ENCODE assay signal across 8 cellular contexts in the genomic region with DNA sequence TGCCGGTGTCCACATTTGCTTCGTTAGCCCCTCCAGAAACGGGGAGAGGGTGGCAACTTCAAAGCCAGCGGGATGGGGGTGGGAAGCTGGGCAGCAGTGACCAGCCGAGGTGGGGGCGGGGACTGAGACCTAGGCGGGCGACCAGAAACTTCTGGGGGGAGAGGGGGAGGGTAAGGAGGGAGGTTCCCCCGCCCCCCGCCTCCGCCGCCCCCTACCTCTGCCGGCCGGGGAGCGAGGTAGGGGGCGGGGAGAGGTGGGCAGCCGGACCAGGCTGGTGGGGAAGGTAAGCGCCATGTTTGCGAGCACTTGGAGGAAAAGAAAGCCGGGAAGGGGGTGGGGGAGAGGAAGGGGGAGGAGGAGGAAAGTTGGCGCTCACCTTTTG. TPM values are rescaled to one million over a fixed set of nuclear protein-coding genes. Genes with fewer than 3 reads are reported as not detected.
DNase-seq lines count a peak whose midpoint lies in the region; ATAC-seq and TF ChIP-seq lines count a peak whose summit lies in the region.

No MANE protein-coding gene starts in this region.

- H3K79me1 ChIP-seq in H9 (ENCODE audit: insufficient read depth, low read depth, low read length, poor library complexity, severe bottlenecking): peaks cover 6% of the 10 kb centered on the region

- ATAC-seq in left cardiac atrium: peak; percentile 5 to 6
- no peak for ATAC-seq in GM21390 (IDR thresholded peaks at IDR 0.05; ENCODE audit: unreplicated experiment)

- TF ChIP-seq EP300 in sigmoid colon (IDR thresholded peaks at IDR 0.05): no peak

- no peak overlapping the region for H3T11ph ChIP-seq in H9 (ENCODE audit: low read length)

- CTCF ChIA-PET in AG04450 (lab: Charles Lee): interaction anchor here (0.6 kb wide), 1 partner anchor 75 kb away, joined by 3 read pairs; no protein-coding TSS in a partner anchor
- CTCF ChIA-PET in activated CD4-positive, alpha-beta memory T cell treated with anti-CD3 and anti-CD28 coated beads for 36 hours (lab: Charles Lee): interaction anchor here (0.6 to 2.0 kb wide), 2 partner anchors 11 to 98 kb away, joined by 3 to 7 read pairs; no protein-coding TSS in a partner anchor

- no peak for TF ChIP-seq CTCF in AG04450 (IDR thresholded peaks at IDR 0.05; ENCODE audit: low read depth, low read length)
- no peak for TF ChIP-seq CTCF in H9 (conservative IDR thresholded peaks at IDR 0.05)
- TF ChIP-seq CTCF in sigmoid colon (IDR thresholded peaks at IDR 0.05): no peak

- no peak overlapping the region for H2AFZ ChIP-seq in H9 (ENCODE audit: low read length)

- POLR2A ChIA-PET in AG04450 (lab: Yijun Ruan, JAX): interaction anchor here (0.7 to 2.8 kb wide), 7 partner anchors 11 to 530 kb away, joined by 3 to 12 read pairs (median 6); partner anchors contain the start of genes MNAT1 and SIX1
- POLR2A ChIA-PET in activated CD4-positive, alpha-beta memory T cell treated with anti-CD3 and anti-CD28 coated beads for 36 hours (lab: Charles Lee): interaction anchor here (1.1 kb wide), 1 partner anchor 258 kb away, joined by 6 read pairs; the partner anchor contains the start of genes SLC38A6 and TRMT5

- DNase-seq in AG04450 (ENCODE audit: low read depth, low spot score): no peak
- peak; percentile 56 for DNase-seq in H9
- DNase-seq in activated CD4-positive, alpha-beta memory T cell treated with anti-CD3 and anti-CD28 coated beads for 36 hours: no peak
- no peak for DNase-seq in left cardiac atrium
- no peak for DNase-seq in sigmoid colon
- DNase-seq in activated CD4-positive, CD25-positive, alpha-beta regulatory T cell treated with anti-CD3 and anti-CD28 coated beads, Interleukin-2, amount 50 U/mL, for 72 hours: no peak
- no peak for DNase-seq in NCI-H128 (lab: John Stamatoyannopoulos, UW; ENCODE audit: unreplicated experiment)

- no peaks in the 10 kb centered on the region for H3K36me3 ChIP-seq in sigmoid colon

- no peak overlapping the region for H3K56ac ChIP-seq in H9 (ENCODE audit: insufficient read length, low read depth, low read length)

- no peak for TF ChIP-seq POLR2A in sigmoid colon (IDR thresholded peaks at IDR 0.05)

- H2BK5ac ChIP-seq in H9 (ENCODE audit: insufficient read length, low read length): no peak overlapping the region

- H2BK120ac ChIP-seq in H9 (ENCODE audit: low read depth, low read length, poor library complexity, severe bottlenecking): no peak overlapping the region

- no peaks in the 10 kb centered on the region for H3K27me3 ChIP-seq in AG04450 (ENCODE audit: control insufficient read depth, insufficient read depth, low read length)
- H3K27me3 ChIP-seq in H9 (ENCODE audit: insufficient read depth, low read length): no peaks in the 10 kb centered on the region
- H3K27me3 ChIP-seq in sigmoid colon: peaks cover 15 to 63% (median 38%) of the 10 kb centered on the region in 3 donors

- WGBS in H9 (ENCODE audit: extremely low coverage, insufficient read length, low lambda C conversion rate): no CpG with 5 or more reads among the region's 21 CpGs
- WGBS in sigmoid colon, 2 donors: 1% methylated on average over 21 of the region's 21 CpGs

- H2AK5ac ChIP-seq in H9 (ENCODE audit: insufficient read length, low read length): no peak overlapping the region

- H3K23ac ChIP-seq in H9 (ENCODE audit: insufficient read length, low read depth, low read length): no peak overlapping the region

- H2BK20ac ChIP-seq in H9 (ENCODE audit: low read depth, low read length, poor library complexity, severe bottlenecking): no peak overlapping the region

- H3K14ac ChIP-seq in H9 (ENCODE audit: insufficient read depth, low read length): peak overlapping the region; percentile 65

- H3K4me3 ChIP-seq in AG04450 (ENCODE audit: low read depth, low read length) (peak overlapping the region; percentile 92), sigmoid colon (peak overlapping the region; percentile 47 to 67 (median 60))

- H4K20me1 ChIP-seq in H9 (ENCODE audit: control insufficient read depth, insufficient read depth, insufficient read length): no peaks in the 10 kb centered on the region

- peaks cover 1% of the 10 kb centered on the region for H3K27me3 Mint-ChIP-seq in H9 (ENCODE audit: low read depth)
- peaks cover 69% of the 10 kb centered on the region for H3K27me3 Mint-ChIP-seq in activated CD4-positive, alpha-beta memory T cell treated with anti-CD3 and anti-CD28 coated beads for 36 hours

- H3K27ac ChIP-seq in AG04450 (ENCODE audit: low read depth, low read length) (peak overlapping the region; percentile 92), H9 (ENCODE audit: insufficient read length, low read depth, low read length) (no peak overlapping the region), sigmoid colon (peak overlapping the region; percentile 48 to 67 (median 64))

- H2BK12ac ChIP-seq in H9 (ENCODE audit: insufficient read length, low read depth, low read length): no peak overlapping the region

- H3K18ac ChIP-seq in H9 (ENCODE audit: insufficient read length, low read depth, low read length): peak overlapping the region; percentile 86

- H3K79me2 ChIP-seq in H9 (ENCODE audit: insufficient read depth, low read length): peaks cover 7% of the 10 kb centered on the region; the same call in 1 of the 2 replicates

- intact Hi-C loops in activated CD4-positive, alpha-beta memory T cell treated with anti-CD3 and anti-CD28 coated beads for 36 hours (cut with micrococcal nuclease): loop anchor here (5.0 kb wide), 2 partner anchors 71 to 259 kb away; partner anchors contain the start of genes SLC38A6 and TRMT5
- intact Hi-C loops in left cardiac atrium (cut with DNase I) (loop anchor here in 1 of 2 donors (10.0 kb wide), 1 partner anchor 262 kb away; the partner anchor contains the start of genes SLC38A6 and TRMT5), sigmoid colon (cut with DNase I) (loop anchor here (5.0 kb wide), 1 partner anchor 259 kb away; the partner anchor contains the start of genes SLC38A6 and TRMT5)

- H3K4me3 Mint-ChIP-seq in H9: peak overlapping the region; percentile 96
- H3K4me3 Mint-ChIP-seq in activated CD4-positive, alpha-beta memory T cell treated with anti-CD3 and anti-CD28 coated beads for 36 hours: peak overlapping the region; percentile 79

- peak overlapping the region; percentile 94 for H3K9ac ChIP-seq in H9 (ENCODE audit: extremely low read depth, insufficient read length, low read length)

- H3K9me3 ChIP-seq in AG04450 (ENCODE audit: control insufficient read depth, insufficient read depth, low read length): no peaks in the 10 kb centered on the region; the same call in 1 of the 2 replicates
- no peaks in the 10 kb centered on the region for H3K9me3 ChIP-seq in H9 (ENCODE audit: control insufficient read depth, low read depth, low read length)
- peaks cover 0 to 4% (median 0%) of the 10 kb centered on the region in 4 donors for H3K9me3 ChIP-seq in sigmoid colon

- H4K5ac ChIP-seq in H9 (ENCODE audit: insufficient read length, low read depth, low read length): no peak overlapping the region

- no peaks in the 10 kb centered on the region; a peak in 1 of 5 replicates for H3K9me3 Mint-ChIP-seq in H9
- H3K9me3 Mint-ChIP-seq in activated CD4-positive, alpha-beta memory T cell treated with anti-CD3 and anti-CD28 coated beads for 36 hours: no peaks in the 10 kb centered on the region

- H3K23me2 ChIP-seq in H9 (ENCODE audit: insufficient read length, low read depth, low read length, poor library complexity, severe bottlenecking): peaks cover 20% of the 10 kb centered on the region

- H4K8ac ChIP-seq in H9 (replicated peaks; ENCODE audit: insufficient read length, low read depth, low read length): no peak overlapping the region

- peak overlapping the region in 2 of 3 experiments; percentile 93 to 94; a peak in 3 of 7 replicates for H3K27ac Mint-ChIP-seq in H9
- H3K27ac Mint-ChIP-seq in activated CD4-positive, alpha-beta memory T cell treated with anti-CD3 and anti-CD28 coated beads for 36 hours: no peak overlapping the region

- H3K4me1 ChIP-seq in H9 (ENCODE audit: insufficient read depth, low read length) (peaks cover 3% of the 10 kb centered on the region; the same call in 1 of the 2 replicates), sigmoid colon (peaks cover 0 to 36% (median 23%) of the 10 kb centered on the region in 4 donors)

- H3K4me1 Mint-ChIP-seq in H9: peaks cover 27 to 29% of the 10 kb centered on the region in 2 experiments
- peaks cover 11% of the 10 kb centered on the region for H3K4me1 Mint-ChIP-seq in activated CD4-positive, alpha-beta memory T cell treated with anti-CD3 and anti-CD28 coated beads for 36 hours (ENCODE audit: low read depth)

- peak overlapping the region; percentile 75 for H3K4me2 ChIP-seq in H9 (ENCODE audit: insufficient read depth, insufficient read length, low read length)

- no peak overlapping the region for H3K4ac ChIP-seq in H9 (ENCODE audit: low read depth, low read length)

- no peak overlapping the region for H4K91ac ChIP-seq in H9 (ENCODE audit: insufficient read length, low read depth, low read length)

- H3K36me3 Mint-ChIP-seq in H9 (ENCODE audit: insufficient read depth in 1 of 3, low read depth in 3 of 3): peaks cover 22 to 30% (median 25%) of the 10 kb centered on the region in 3 experiments
- H3K36me3 Mint-ChIP-seq in activated CD4-positive, alpha-beta memory T cell treated with anti-CD3 and anti-CD28 coated beads for 36 hours: no peaks in the 10 kb centered on the region

- no peak overlapping the region for H2BK15ac ChIP-seq in H9 (ENCODE audit: low read depth, low read length)

RNA-seq across cellular contexts. Expression of gene SIX4, which starts 1.3 kb away (rescaled TPM):
- polyA plus RNA-seq in AG04450 (2011; rRNA removed) (17.7 and 21.8 TPM in 2 replicates), sigmoid colon (under 1 TPM in 1 of 3 donors, not detected in 2; 0.10 TPM)
- polyA minus RNA-seq in AG04450 (2011; rRNA and poly(A)+ RNA removed): 40.3 and 48.3 TPM in 2 replicates
- total RNA-seq in H9 (2021) (26.5 and 28.9 TPM in 2 replicates), left cardiac atrium (1 to 10 TPM; 3.3 to 3.8 TPM), sigmoid colon (1 to 10 TPM; 1.5 to 2.7 (median 1.9) TPM)
- total RNA-seq in activated CD4-positive, alpha-beta memory T cell treated with anti-CD3 and anti-CD28 coated beads for 36 hours: under 1 TPM in 1 of 2 experiments, not detected in 1; 0.17 TPM

RNA-seq across cellular contexts. Expression of gene MNAT1, which starts 11.7 kb away (rescaled TPM):
- 58.8 and 69.3 TPM in 2 replicates for polyA plus RNA-seq in AG04450 (2011; rRNA removed)
- polyA minus RNA-seq in AG04450 (2011; rRNA and poly(A)+ RNA removed): 30.8 and 45.5 TPM in 2 replicates
- 43.1 and 47.4 TPM in 2 replicates for total RNA-seq in H9 (2021)
- total RNA-seq in activated CD4-positive, alpha-beta memory T cell treated with anti-CD3 and anti-CD28 coated beads for 36 hours: 10 to 100 TPM; 35.3 to 38.5 TPM
- 10 to 100 TPM; 25.6 to 27.2 TPM for total RNA-seq in left cardiac atrium
- 10 to 100 TPM; 22.4 to 65.0 (median 39.0) TPM for total RNA-seq in sigmoid colon
- 10 to 100 TPM in 2 of 3 donors, 1 to 10 TPM in 1; 9.5 to 12.6 (median 11.6) TPM for polyA plus RNA-seq in sigmoid colon
